1 cellular context compared by ENCODE assay signal in the genomic region with DNA sequence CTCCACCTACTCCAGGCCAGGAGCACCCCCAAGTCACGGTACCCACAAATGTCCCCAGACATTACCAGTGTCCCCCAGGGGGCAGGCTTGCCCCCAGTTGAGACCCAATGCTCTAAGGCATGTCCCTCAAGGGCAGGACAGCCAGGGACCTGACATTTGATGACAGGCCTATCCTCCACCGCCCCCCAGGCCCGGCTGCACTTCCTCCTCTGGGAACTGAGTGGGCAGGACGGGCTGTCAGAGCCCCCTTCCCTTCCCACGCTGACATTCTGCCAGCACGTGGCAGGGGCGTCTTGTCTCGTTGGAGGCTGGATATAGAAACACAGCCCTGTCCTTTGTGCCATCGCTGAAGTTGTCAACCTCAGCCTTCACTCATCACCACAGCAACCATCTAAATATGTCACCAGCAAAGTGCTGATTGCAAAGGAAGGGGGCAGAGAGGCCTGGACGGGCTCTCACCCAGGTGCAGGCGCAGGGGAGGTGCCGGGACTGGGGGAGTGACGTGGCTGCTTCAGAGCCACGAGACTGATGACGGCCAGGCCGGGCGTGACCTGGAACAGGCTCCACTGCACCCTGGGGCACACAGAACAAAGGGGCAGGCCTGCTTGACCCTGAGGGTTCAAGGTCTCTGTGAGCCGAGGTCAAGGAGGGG.
TF ChIP-seq lines count a peak whose summit lies in the region.

No MANE protein-coding gene starts in this region.

TF ChIP-seq in HepG2, 621 proteins besides CTCF, POLR2A, EP300 and RAD21:
- TF ChIP-seq, protein P1, sequence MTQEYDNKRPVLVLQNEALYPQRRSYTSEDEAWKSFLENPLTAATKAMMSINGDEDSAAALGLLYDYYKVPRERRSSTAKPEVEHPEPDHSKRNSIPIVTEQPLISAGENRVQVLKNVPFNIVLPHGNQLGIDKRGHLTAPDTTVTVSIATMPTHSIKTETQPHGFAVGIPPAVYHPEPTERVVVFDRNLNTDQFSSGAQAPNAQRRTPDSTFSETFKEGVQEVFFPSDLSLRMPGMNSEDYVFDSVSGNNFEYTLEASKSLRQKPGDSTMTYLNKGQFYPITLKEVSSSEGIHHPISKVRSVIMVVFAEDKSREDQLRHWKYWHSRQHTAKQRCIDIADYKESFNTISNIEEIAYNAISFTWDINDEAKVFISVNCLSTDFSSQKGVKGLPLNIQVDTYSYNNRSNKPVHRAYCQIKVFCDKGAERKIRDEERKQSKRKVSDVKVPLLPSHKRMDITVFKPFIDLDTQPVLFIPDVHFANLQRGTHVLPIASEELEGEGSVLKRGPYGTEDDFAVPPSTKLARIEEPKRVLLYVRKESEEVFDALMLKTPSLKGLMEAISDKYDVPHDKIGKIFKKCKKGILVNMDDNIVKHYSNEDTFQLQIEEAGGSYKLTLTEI (CRISPR knock-in tag; conservative IDR thresholded peaks at IDR 0.05) = no peak
- TF ChIP-seq, protein P2, sequence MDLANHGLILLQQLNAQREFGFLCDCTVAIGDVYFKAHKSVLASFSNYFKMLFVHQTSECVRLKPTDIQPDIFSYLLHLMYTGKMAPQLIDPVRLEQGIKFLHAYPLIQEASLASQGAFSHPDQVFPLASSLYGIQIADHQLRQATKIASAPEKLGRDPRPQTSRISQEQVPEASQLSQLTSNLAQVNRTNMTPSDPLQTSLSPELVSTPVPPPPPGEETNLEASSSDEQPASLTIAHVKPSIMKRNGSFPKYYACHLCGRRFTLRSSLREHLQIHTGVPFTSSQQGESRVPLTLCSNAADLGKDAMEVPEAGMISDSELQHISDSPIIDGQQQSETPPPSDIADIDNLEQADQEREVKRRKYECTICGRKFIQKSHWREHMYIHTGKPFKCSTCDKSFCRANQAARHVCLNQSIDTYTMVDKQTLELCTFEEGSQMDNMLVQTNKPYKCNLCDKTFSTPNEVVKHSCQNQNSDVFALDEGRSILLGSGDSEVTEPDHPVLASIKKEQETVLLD (CRISPR knock-in tag; IDR thresholded peaks at IDR 0.05; ENCODE audit: low read depth) = no peak
- peak; percentile 26; the same call in 1 of the 2 replicates for TF ChIP-seq RFX1 (IDR thresholded peaks at IDR 0.05)
- TF ChIP-seq ZNF441 (CRISPR knock-in tag; IDR thresholded peaks at IDR 0.05; ENCODE audit: borderline replicate concordance) = no peak
- 0 out of 2 replicates have a peak, but pooled peaks have one; percentile 17 for TF ChIP-seq CREB1 (IDR thresholded peaks at IDR 0.05)
- no peak for TF ChIP-seq CREB1 (CRISPR knock-in tag; IDR thresholded peaks at IDR 0.05)
- peak; percentile 20; the same call in 1 of the 2 replicates for TF ChIP-seq SMC3 (IDR thresholded peaks at IDR 0.05; ENCODE audit: low read length)
- TF ChIP-seq, protein P3, sequence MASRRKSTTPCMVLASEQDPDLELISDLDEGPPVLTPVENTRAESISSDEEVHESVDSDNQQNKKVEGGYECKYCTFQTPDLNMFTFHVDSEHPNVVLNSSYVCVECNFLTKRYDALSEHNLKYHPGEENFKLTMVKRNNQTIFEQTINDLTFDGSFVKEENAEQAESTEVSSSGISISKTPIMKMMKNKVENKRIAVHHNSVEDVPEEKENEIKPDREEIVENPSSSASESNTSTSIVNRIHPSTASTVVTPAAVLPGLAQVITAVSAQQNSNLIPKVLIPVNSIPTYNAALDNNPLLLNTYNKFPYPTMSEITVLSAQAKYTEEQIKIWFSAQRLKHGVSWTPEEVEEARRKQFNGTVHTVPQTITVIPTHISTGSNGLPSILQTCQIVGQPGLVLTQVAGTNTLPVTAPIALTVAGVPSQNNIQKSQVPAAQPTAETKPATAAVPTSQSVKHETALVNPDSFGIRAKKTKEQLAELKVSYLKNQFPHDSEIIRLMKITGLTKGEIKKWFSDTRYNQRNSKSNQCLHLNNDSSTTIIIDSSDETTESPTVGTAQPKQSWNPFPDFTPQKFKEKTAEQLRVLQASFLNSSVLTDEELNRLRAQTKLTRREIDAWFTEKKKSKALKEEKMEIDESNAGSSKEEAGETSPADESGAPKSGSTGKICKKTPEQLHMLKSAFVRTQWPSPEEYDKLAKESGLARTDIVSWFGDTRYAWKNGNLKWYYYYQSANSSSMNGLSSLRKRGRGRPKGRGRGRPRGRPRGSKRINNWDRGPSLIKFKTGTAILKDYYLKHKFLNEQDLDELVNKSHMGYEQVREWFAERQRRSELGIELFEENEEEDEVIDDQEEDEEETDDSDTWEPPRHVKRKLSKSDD (CRISPR knock-in tag; IDR thresholded peaks at IDR 0.05; ENCODE audit: low read depth) = 0 out of 2 replicates have a peak, but pooled peaks have one; percentile 24
- TF ChIP-seq ZBTB21 (CRISPR knock-in tag; IDR thresholded peaks at IDR 0.05) = no peak
- TF ChIP-seq, protein P4, sequence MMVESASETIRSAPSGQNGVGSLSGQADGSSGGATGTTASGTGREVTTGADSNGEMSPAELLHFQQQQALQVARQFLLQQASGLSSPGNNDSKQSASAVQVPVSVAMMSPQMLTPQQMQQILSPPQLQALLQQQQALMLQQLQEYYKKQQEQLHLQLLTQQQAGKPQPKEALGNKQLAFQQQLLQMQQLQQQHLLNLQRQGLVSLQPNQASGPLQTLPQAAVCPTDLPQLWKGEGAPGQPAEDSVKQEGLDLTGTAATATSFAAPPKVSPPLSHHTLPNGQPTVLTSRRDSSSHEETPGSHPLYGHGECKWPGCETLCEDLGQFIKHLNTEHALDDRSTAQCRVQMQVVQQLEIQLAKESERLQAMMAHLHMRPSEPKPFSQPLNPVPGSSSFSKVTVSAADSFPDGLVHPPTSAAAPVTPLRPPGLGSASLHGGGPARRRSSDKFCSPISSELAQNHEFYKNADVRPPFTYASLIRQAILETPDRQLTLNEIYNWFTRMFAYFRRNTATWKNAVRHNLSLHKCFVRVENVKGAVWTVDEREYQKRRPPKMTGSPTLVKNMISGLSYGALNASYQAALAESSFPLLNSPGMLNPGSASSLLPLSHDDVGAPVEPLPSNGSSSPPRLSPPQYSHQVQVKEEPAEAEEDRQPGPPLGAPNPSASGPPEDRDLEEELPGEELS (CRISPR knock-in tag; IDR thresholded peaks at IDR 0.05) = no peak
- TF ChIP-seq MAX (IDR thresholded peaks at IDR 0.05) = peak; percentile 33; the same call in 1 of the 2 replicates
- TF ChIP-seq, protein P5, sequence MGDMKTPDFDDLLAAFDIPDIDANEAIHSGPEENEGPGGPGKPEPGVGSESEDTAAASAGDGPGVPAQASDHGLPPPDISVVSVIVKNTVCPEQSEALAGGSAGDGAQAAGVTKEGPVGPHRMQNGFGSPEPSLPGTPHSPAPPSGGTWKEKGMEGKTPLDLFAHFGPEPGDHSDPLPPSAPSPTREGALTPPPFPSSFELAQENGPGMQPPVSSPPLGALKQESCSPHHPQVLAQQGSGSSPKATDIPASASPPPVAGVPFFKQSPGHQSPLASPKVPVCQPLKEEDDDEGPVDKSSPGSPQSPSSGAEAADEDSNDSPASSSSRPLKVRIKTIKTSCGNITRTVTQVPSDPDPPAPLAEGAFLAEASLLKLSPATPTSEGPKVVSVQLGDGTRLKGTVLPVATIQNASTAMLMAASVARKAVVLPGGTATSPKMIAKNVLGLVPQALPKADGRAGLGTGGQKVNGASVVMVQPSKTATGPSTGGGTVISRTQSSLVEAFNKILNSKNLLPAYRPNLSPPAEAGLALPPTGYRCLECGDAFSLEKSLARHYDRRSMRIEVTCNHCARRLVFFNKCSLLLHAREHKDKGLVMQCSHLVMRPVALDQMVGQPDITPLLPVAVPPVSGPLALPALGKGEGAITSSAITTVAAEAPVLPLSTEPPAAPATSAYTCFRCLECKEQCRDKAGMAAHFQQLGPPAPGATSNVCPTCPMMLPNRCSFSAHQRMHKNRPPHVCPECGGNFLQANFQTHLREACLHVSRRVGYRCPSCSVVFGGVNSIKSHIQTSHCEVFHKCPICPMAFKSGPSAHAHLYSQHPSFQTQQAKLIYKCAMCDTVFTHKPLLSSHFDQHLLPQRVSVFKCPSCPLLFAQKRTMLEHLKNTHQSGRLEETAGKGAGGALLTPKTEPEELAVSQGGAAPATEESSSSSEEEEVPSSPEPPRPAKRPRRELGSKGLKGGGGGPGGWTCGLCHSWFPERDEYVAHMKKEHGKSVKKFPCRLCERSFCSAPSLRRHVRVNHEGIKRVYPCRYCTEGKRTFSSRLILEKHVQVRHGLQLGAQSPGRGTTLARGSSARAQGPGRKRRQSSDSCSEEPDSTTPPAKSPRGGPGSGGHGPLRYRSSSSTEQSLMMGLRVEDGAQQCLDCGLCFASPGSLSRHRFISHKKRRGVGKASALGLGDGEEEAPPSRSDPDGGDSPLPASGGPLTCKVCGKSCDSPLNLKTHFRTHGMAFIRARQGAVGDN (CRISPR knock-in tag; IDR thresholded peaks at IDR 0.05) = peak; percentile 29; the same call in 1 of the 2 replicates
- TF ChIP-seq, protein P6, sequence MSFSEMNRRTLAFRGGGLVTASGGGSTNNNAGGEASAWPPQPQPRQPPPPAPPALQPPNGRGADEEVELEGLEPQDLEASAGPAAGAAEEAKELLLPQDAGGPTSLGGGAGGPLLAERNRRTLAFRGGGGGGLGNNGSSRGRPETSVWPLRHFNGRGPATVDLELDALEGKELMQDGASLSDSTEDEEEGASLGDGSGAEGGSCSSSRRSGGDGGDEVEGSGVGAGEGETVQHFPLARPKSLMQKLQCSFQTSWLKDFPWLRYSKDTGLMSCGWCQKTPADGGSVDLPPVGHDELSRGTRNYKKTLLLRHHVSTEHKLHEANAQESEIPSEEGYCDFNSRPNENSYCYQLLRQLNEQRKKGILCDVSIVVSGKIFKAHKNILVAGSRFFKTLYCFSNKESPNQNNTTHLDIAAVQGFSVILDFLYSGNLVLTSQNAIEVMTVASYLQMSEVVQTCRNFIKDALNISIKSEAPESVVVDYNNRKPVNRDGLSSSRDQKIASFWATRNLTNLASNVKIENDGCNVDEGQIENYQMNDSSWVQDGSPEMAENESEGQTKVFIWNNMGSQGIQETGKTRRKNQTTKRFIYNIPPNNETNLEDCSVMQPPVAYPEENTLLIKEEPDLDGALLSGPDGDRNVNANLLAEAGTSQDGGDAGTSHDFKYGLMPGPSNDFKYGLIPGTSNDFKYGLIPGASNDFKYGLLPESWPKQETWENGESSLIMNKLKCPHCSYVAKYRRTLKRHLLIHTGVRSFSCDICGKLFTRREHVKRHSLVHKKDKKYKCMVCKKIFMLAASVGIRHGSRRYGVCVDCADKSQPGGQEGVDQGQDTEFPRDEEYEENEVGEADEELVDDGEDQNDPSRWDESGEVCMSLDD (CRISPR knock-in tag; IDR thresholded peaks at IDR 0.05; ENCODE audit: borderline replicate concordance) = peak; percentile 85; the same call in 1 of the 2 replicates
- TF ChIP-seq ZNF558 (CRISPR knock-in tag; IDR thresholded peaks at IDR 0.05; ENCODE audit: borderline replicate concordance) = no peak
- no peak for TF ChIP-seq SNAPC4 (CRISPR knock-in tag; IDR thresholded peaks at IDR 0.05)
- TF ChIP-seq TBP (CRISPR knock-in tag; IDR thresholded peaks at IDR 0.05) = no peak
- no peak for TF ChIP-seq NAIF1 (CRISPR knock-in tag; IDR thresholded peaks at IDR 0.05; ENCODE audit: borderline replicate concordance)
- TF ChIP-seq STAG1 (CRISPR knock-in tag; IDR thresholded peaks at IDR 0.05) = peak; percentile 65
